In genomic region chr3:166510382-166510781, GRCh38 we compare ENCODE assay signal across 21 cellular contexts.
DNase-seq lines count a peak whose midpoint lies in the region; ATAC-seq and TF ChIP-seq lines count a peak whose summit lies in the region.
"Had no signal": no experiment of that assay in that cellular context is flagged by ENCODE, and none has a peak within 500 bp of the region (broad histone marks: within the 10 kb centered on the region; RNA-seq: fewer than 3 reads in every experiment).

No MANE protein-coding gene starts in this region.

- no peak for ATAC-seq in naive thymus-derived CD8-positive, alpha-beta T cell
- no peak for ATAC-seq in heart right ventricle
- ATAC-seq: T-cell had no signal

- peaks cover 4 to 46% (median 18%) of the 10 kb centered on the region in 9 donors for H3K9me3 Mint-ChIP-seq in naive thymus-derived CD8-positive, alpha-beta T cell

- H3K36me3 ChIP-seq in NT2/D1 (ENCODE audit: insufficient read depth, insufficient read length, low read length) (no peaks in the 10 kb centered on the region), neuronal stem cell (replicated peaks in 1 of 2; ENCODE audit: control insufficient read depth in 2 of 2, insufficient read depth in 2 of 2, low read length in 2 of 2) (no peaks in the 10 kb centered on the region), heart right ventricle (no peaks in the 10 kb centered on the region)
- H3K36me3 ChIP-seq: BLaER1 had no signal

- POLR2A ChIA-PET in naive thymus-derived CD8-positive, alpha-beta T cell (lab: Charles Lee): no interaction called here

- no peak overlapping the region for H3K4me2 ChIP-seq in neuronal stem cell (ENCODE audit: insufficient read depth, low read length, poor library complexity, severe bottlenecking)
- H3K4me2 ChIP-seq: BLaER1 had no signal

- H3K4me1 ChIP-seq in NT2/D1 (ENCODE audit: insufficient read depth, insufficient read length): peaks cover 7% of the 10 kb centered on the region
- peaks cover 0 to 7% of the 10 kb centered on the region in 2 donors for H3K4me1 ChIP-seq in neuronal stem cell (ENCODE audit: control insufficient read depth in 2 of 2, insufficient read depth in 1 of 2, low read depth in 1 of 2, low read length in 2 of 2)
- no peaks in the 10 kb centered on the region for H3K4me1 ChIP-seq in heart right ventricle
- H3K4me1 ChIP-seq: BLaER1 had no signal

- H2AK5ac ChIP-seq in neuronal stem cell (ENCODE audit: low read depth, low read length): no peak overlapping the region

- H2BK5ac ChIP-seq in neuronal stem cell (ENCODE audit: low read length): no peak overlapping the region

- no peaks in the 10 kb centered on the region for H3K4me1 Mint-ChIP-seq in naive thymus-derived CD8-positive, alpha-beta T cell
- H3K4me1 Mint-ChIP-seq: CD8-positive, alpha-beta memory T cell; T-cell had no signal

- no peak overlapping the region for H3K4me3 Mint-ChIP-seq in naive thymus-derived CD8-positive, alpha-beta T cell
- H3K4me3 Mint-ChIP-seq: CD8-positive, alpha-beta memory T cell; IgD-negative memory B cell; T-cell had no signal

- peak overlapping the region; percentile 87 for H3K18ac ChIP-seq in neuronal stem cell (ENCODE audit: low read length)

- H3K23ac ChIP-seq in neuronal stem cell (ENCODE audit: low read depth, low read length, poor library complexity): no peak overlapping the region

- intact Hi-C loops in heart right ventricle (cut with DNase I): no loop called here

- DNase-seq in DMS 273 (lab: John Stamatoyannopoulos, UW; ENCODE audit: unreplicated experiment) (peak; percentile 22), DMS 273 treated with DMSO at 0.1 percent for 48 hours (lab: John Stamatoyannopoulos, UW) (no peak), NT2/D1 (ENCODE audit: low read depth, low spot score) (peak; percentile 33), ecto neural progenitor cell (ENCODE audit: low spot score) (peak; percentile 54), neuronal stem cell (ENCODE audit: low spot score) (peak; percentile 9), NK-92 (lab: John Stamatoyannopoulos, UW; ENCODE audit: unreplicated experiment) (no peak), heart right ventricle (no peak)
- DNase-seq in naive thymus-derived CD8-positive, alpha-beta T cell: no peak
- DNase-seq: CD8-positive, alpha-beta memory T cell; DMS153; EL; NCI-H1436 treated with DMSO at 0.1 percent for 48 hours; NCI-H2081 treated with DMSO at 0.1 percent for 48 hours; NCI-H345; OCI-M1; T-cell had no signal

- H3K27ac ChIP-seq in neuronal stem cell (replicated peaks; ENCODE audit: low read length) (no peak overlapping the region), heart right ventricle (no peak overlapping the region)
- H3K27ac ChIP-seq: 22Rv1, BLaER1, RWPE1, SK-N-MC had no signal

- H3K9me3 ChIP-seq in NT2/D1 (ENCODE audit: insufficient read depth, low read length) (no peaks in the 10 kb centered on the region), neuronal stem cell (replicated peaks in 1 of 2; ENCODE audit: control insufficient read depth in 2 of 2, insufficient read depth in 1 of 2, low read depth in 1 of 2, low read length in 2 of 2) (no peaks in the 10 kb centered on the region), heart right ventricle (peaks cover 0 to 55% (median 4%) of the 10 kb centered on the region in 11 donors)
- H3K9me3 ChIP-seq: BLaER1 had no signal

- WGBS in neuronal stem cell (ENCODE audit: extremely low coverage in 2 of 2, insufficient read length in 2 of 2, insufficient replicate concordance in 1 of 2), 2 donors: no CpG with 5 or more reads among the region's 4 CpGs
- WGBS in heart right ventricle, 2 donors: 53 to 63% methylated on average over 4 of the region's 4 CpGs

- no peak overlapping the region for H3K4me3 ChIP-seq in NT2/D1 (ENCODE audit: insufficient read length, low read depth)
- peak overlapping the region in 1 of 2 donors; percentile 4 for H3K4me3 ChIP-seq in neuronal stem cell (ENCODE audit: low read length in 2 of 2)
- no peak overlapping the region for H3K4me3 ChIP-seq in heart right ventricle
- H3K4me3 ChIP-seq: BLaER1, SK-N-MC had no signal

- H2BK120ac ChIP-seq in neuronal stem cell (ENCODE audit: low read depth, low read length): no peak overlapping the region

- no peak overlapping the region for H2BK12ac ChIP-seq in neuronal stem cell (ENCODE audit: low read length)

- no peak overlapping the region for H2AFZ ChIP-seq in neuronal stem cell (ENCODE audit: low read length)

- H3K9ac ChIP-seq in NT2/D1 (ENCODE audit: insufficient read length, low read depth) (no peak overlapping the region), neuronal stem cell (ENCODE audit: low read depth, low read length, poor library complexity) (peak overlapping the region; percentile 30)
- H3K9ac ChIP-seq: BLaER1 had no signal

- H3K79me1 ChIP-seq in neuronal stem cell (ENCODE audit: low read depth, low read length): no peaks in the 10 kb centered on the region

- TF ChIP-seq CTCF in heart right ventricle (IDR thresholded peaks at IDR 0.05): no peak

- H2BK15ac ChIP-seq in neuronal stem cell (ENCODE audit: low read length): peak overlapping the region; percentile 62

- H3K4ac ChIP-seq in neuronal stem cell (ENCODE audit: low read length): no peak overlapping the region

- no peak overlapping the region for H3K27ac Mint-ChIP-seq in naive thymus-derived CD8-positive, alpha-beta T cell
- H3K27ac Mint-ChIP-seq: CD8-positive, alpha-beta memory T cell; IgD-negative memory B cell; T-cell had no signal

- H4K8ac ChIP-seq in neuronal stem cell (ENCODE audit: low read depth, low read length): peak overlapping the region; percentile 86

- no peak overlapping the region for H3K14ac ChIP-seq in neuronal stem cell (ENCODE audit: low read length)

- no peaks in the 10 kb centered on the region for H3K27me3 Mint-ChIP-seq in naive thymus-derived CD8-positive, alpha-beta T cell
- H3K27me3 Mint-ChIP-seq: CD8-positive, alpha-beta memory T cell; IgD-negative memory B cell; T-cell had no signal

- H3K27me3 ChIP-seq in NT2/D1 (ENCODE audit: insufficient read depth, insufficient read length) (no peaks in the 10 kb centered on the region), neuronal stem cell (ENCODE audit: control insufficient read depth in 3 of 3, insufficient read depth in 3 of 3, low read depth in 1 of 3, low read length in 3 of 3) (no peaks in the 10 kb centered on the region), heart right ventricle (no peaks in the 10 kb centered on the region)
- H3K27me3 ChIP-seq: BLaER1 had no signal

- no peak overlapping the region for H4K91ac ChIP-seq in neuronal stem cell (ENCODE audit: low read depth, low read length, poor library complexity)

- peaks cover 0 to 9% (median 0%) of the 10 kb centered on the region in 3 donors for H3K36me3 Mint-ChIP-seq in naive thymus-derived CD8-positive, alpha-beta T cell
- H3K36me3 Mint-ChIP-seq: CD8-positive, alpha-beta memory T cell; IgD-negative memory B cell; T-cell had no signal

Comparison
In these comparisons a context has a peak if more than half of its experiments do, and no peak if none do; other contexts are left out.
1. DNase-seq: peak in DMS 273 (single experiment), NT2/D1 (single experiment), ecto neural progenitor cell (single experiment) and neuronal stem cell (single experiment); none in DMS 273 treated with DMSO at 0.1 percent for 48 hours (single experiment), naive thymus-derived CD8-positive, alpha-beta T cell (0 of 10), NK-92 (single experiment) and heart right ventricle (0 of 2).